Comparison of ENCODE assay signal across 27 cellular contexts in genomic region chr9:7813030-7813429, GRCh38.
"Had no signal": no experiment of that assay in that cellular context is flagged by ENCODE, and none has a peak within 500 bp of the region (broad histone marks: within the 10 kb centered on the region; RNA-seq: fewer than 3 reads in every experiment).

No MANE protein-coding gene starts in this region.

- H3K79me2 ChIP-seq: hepatocyte had no signal

- H3K4me1 ChIP-seq: heart right ventricle, left ventricle myocardium inferior, pancreas, prostate gland, sigmoid colon, spleen, tibial nerve, uterus had no signal

- H3K36me3 Mint-ChIP-seq: mesothelial cell of epicardium; naive thymus-derived CD4-positive, alpha-beta T cell; natural killer cell treated with Interleukin-12 subunit alpha and Interleukin-12 subunit beta and Interleukin-15 and Interleukin-18, amount 100 ng/mL, for 72 hours; stimulated activated memory B cell treated with anti-CD40 and anti-IgM and Interleukin-4, amounts not matched to agents 10 μg/mL and 1 μg/mL and 100 μg/mL, for 72 hours; type B pancreatic cell had no signal

- H3K27ac ChIP-seq: heart right ventricle, hepatocyte, left ventricle myocardium inferior, pancreas, prostate gland, sigmoid colon, spleen, tibial nerve, uterus had no signal

- H3K36me3 ChIP-seq: heart right ventricle, left ventricle myocardium inferior, pancreas, prostate gland, sigmoid colon, spleen, tibial nerve, uterus had no signal

- H2AFZ ChIP-seq: hepatocyte had no signal

- H3K9me3 Mint-ChIP-seq: mesothelial cell of epicardium; naive thymus-derived CD4-positive, alpha-beta T cell; natural killer cell treated with Interleukin-12 subunit alpha and Interleukin-12 subunit beta and Interleukin-15 and Interleukin-18, amount 100 ng/mL, for 72 hours; neural crest cell; stimulated activated memory B cell treated with anti-CD40 and anti-IgM and Interleukin-4, amounts not matched to agents 10 μg/mL and 1 μg/mL and 100 μg/mL, for 72 hours; stimulated activated naive CD8-positive, alpha-beta T cell treated with anti-CD3 and anti-CD28 coated beads, Interleukin-15, amount 100 ng/mL, for 72 hours; type B pancreatic cell had no signal

- H3K4me2 ChIP-seq: hepatocyte had no signal

- H3K27me3 ChIP-seq: heart right ventricle, hepatocyte, pancreas, sigmoid colon, spleen, tibial nerve, uterus had no signal

- H3K4me1 Mint-ChIP-seq: mesothelial cell of epicardium; stimulated activated memory B cell treated with anti-CD40 and anti-IgM and Interleukin-4, amounts not matched to agents 10 μg/mL and 1 μg/mL and 100 μg/mL, for 72 hours; stimulated activated naive CD8-positive, alpha-beta T cell treated with anti-CD3 and anti-CD28 coated beads, Interleukin-15, amount 100 ng/mL, for 72 hours had no signal

- H3K27me3 Mint-ChIP-seq: type B pancreatic cell had no signal

- DNase-seq: heart right ventricle; kidney glomerular epithelial cell; left ventricle myocardium inferior; mesendoderm; naive thymus-derived CD4-positive, alpha-beta T cell; nucleus accumbens; pancreas; posterior cingulate gyrus; retina; right cardiac atrium; sigmoid colon; small intestine; spleen; stimulated activated CD4-positive, alpha-beta T cell treated with anti-CD3 and anti-CD28 coated beads, Interleukin-4, amount 100 ng/mL, for 24 hours; stimulated activated naive CD4-positive, alpha-beta T cell treated with Interleukin-2 at 50 U/mL for 16 hours; stimulated activated naive CD8-positive, alpha-beta T cell treated with anti-CD3 and anti-CD28 coated beads, Interleukin-15, amount 100 ng/mL, for 72 hours; substantia nigra; uterus had no signal

- H3K4me3 Mint-ChIP-seq: mesothelial cell of epicardium; naive thymus-derived CD4-positive, alpha-beta T cell; natural killer cell treated with Interleukin-12 subunit alpha and Interleukin-12 subunit beta and Interleukin-15 and Interleukin-18, amount 100 ng/mL, for 72 hours; neural crest cell; stimulated activated memory B cell treated with anti-CD40 and anti-IgM and Interleukin-4, amounts not matched to agents 10 μg/mL and 1 μg/mL and 100 μg/mL, for 72 hours; stimulated activated naive CD8-positive, alpha-beta T cell treated with anti-CD3 and anti-CD28 coated beads, Interleukin-15, amount 100 ng/mL, for 72 hours; type B pancreatic cell had no signal

- H3K27ac Mint-ChIP-seq: mesothelial cell of epicardium; naive thymus-derived CD4-positive, alpha-beta T cell; natural killer cell treated with Interleukin-12 subunit alpha and Interleukin-12 subunit beta and Interleukin-15 and Interleukin-18, amount 100 ng/mL, for 72 hours; stimulated activated memory B cell treated with anti-CD40 and anti-IgM and Interleukin-4, amounts not matched to agents 10 μg/mL and 1 μg/mL and 100 μg/mL, for 72 hours; stimulated activated naive CD8-positive, alpha-beta T cell treated with anti-CD3 and anti-CD28 coated beads, Interleukin-15, amount 100 ng/mL, for 72 hours; type B pancreatic cell had no signal

- ATAC-seq: heart right ventricle; naive thymus-derived CD4-positive, alpha-beta T cell; natural killer cell treated with Interleukin-12 subunit alpha and Interleukin-12 subunit beta and Interleukin-15 and Interleukin-18, amount 100 ng/mL, for 72 hours; pancreas; right cardiac atrium; stimulated activated memory B cell treated with anti-CD40 and anti-IgM and Interleukin-4, amounts not matched to agents 10 μg/mL and 1 μg/mL and 100 μg/mL, for 72 hours; stimulated activated naive CD8-positive, alpha-beta T cell treated with anti-CD3 and anti-CD28 coated beads, Interleukin-15, amount 100 ng/mL, for 72 hours had no signal

- H3K4me3 ChIP-seq: heart right ventricle, hepatocyte, left ventricle myocardium inferior, lung, pancreas, prostate gland, sigmoid colon, spleen, tibial nerve, uterus had no signal

- H3K9me3 ChIP-seq: heart right ventricle, left ventricle myocardium inferior, pancreas, prostate gland, sigmoid colon, spleen, tibial nerve, uterus had no signal
